Comparison of ENCODE assay signal across 8 cellular contexts in genomic region chr12:31234955-31235867, GRCh38.
DNase-seq lines count a peak whose midpoint lies in the region; ATAC-seq and TF ChIP-seq lines count a peak whose summit lies in the region.

No MANE protein-coding gene starts in this region.

- intact Hi-C loops in sigmoid colon (cut with DNase I) = loop anchor here (5.0 kb wide), 1 partner anchor 388 kb away; no protein-coding TSS in a partner anchor

- TF ChIP-seq EP300 in sigmoid colon (IDR thresholded peaks at IDR 0.05) = no peak

- no peak overlapping the region for H3K27ac ChIP-seq in sigmoid colon

- peaks cover 0 to 17% (median 0%) of the 10 kb centered on the region in 3 donors for H3K27me3 ChIP-seq in sigmoid colon

- TF ChIP-seq CTCF in LNCAP (IDR thresholded peaks at IDR 0.05) (peak; percentile 56), sigmoid colon (IDR thresholded peaks at IDR 0.05) (peak in 3 of 4 experiments; percentile 38 to 41 (median 38))

- peaks cover 0 to 6% (median 0%) of the 10 kb centered on the region in 4 donors for H3K4me1 ChIP-seq in sigmoid colon

- H3K9me3 ChIP-seq in sigmoid colon = no peaks in the 10 kb centered on the region

- no peak overlapping the region for H3K4me3 ChIP-seq in sigmoid colon

- ATAC-seq in GM21825 (IDR thresholded peaks at IDR 0.05; ENCODE audit: unreplicated experiment) (no peak), GM19035 (IDR thresholded peaks at IDR 0.05; ENCODE audit: unreplicated experiment) (no peak), HG02981 (IDR thresholded peaks at IDR 0.05; ENCODE audit: unreplicated experiment) (no peak)

- no peak for TF ChIP-seq POLR2A in sigmoid colon (IDR thresholded peaks at IDR 0.05)

- DNase-seq in AG20443 (ENCODE audit: low spot score) (peak; percentile 80), SHP77 treated with DMSO at 0.1 percent for 48 hours (lab: John Stamatoyannopoulos, UW) (peak; percentile 99), globus pallidus (ENCODE audit: low spot score) (peak; percentile 48), sigmoid colon (no peak)

- H3K36me3 ChIP-seq in sigmoid colon = no peaks in the 10 kb centered on the region

- 24 to 49% methylated on average over 12 of the region's 12 CpGs for WGBS in sigmoid colon, 2 donors
